ENCODE assay signal across 8 cellular contexts in the genomic region with DNA sequence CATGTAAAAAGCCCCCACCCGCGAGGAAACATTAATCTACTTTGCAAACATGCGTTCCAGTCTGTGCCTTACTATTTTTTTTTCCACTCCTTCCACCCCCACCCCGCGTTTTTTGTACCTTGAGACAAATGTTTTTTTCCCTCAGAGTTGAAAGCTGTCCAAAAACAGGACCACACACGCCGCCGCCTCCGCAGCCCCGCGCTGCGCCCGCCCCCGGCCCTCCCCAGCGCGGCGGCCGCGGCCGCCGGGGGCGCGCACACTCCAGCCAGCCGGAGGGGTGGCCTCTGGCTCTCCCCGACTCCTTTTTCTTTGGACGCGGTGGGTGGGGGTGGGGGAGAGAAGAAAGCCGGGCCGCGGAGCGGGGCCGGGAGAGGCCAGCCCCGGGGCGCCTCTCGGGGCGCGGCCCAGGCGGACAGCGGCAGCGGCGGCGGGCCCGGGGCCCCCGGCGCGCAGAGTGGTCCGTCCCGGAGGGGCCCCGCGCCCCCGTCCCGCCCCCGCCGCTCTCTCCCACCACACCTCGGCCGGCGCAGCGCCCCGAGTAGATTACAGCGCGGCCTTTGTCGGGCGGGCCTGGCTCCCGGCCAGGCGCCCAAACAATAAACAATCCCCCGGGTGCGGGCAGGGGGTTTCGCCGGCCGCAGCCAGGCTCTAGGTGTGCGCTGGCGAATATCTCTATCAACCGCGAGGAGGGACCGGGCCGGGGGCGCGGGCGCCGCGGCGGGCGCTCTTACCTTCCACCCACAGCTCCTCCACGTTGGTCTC. TPM values are rescaled to one million over a fixed set of nuclear protein-coding genes. Genes with fewer than 3 reads are reported as not detected.
DNase-seq lines count a peak whose midpoint lies in the region; ATAC-seq and TF ChIP-seq lines count a peak whose summit lies in the region.

No MANE protein-coding gene starts in this region.

- in situ Hi-C loops in GM23248 (cut with MboI): no loop called here

- no peaks in the 10 kb centered on the region for H4K20me1 ChIP-seq in GM23248 (ENCODE audit: insufficient read depth)
- peaks cover 59% of the 10 kb centered on the region for H4K20me1 ChIP-seq in neural progenitor cell (ENCODE audit: low read depth)

- peaks cover 16% of the 10 kb centered on the region for H3K4me1 Mint-ChIP-seq in Calu3 (ENCODE audit: low read depth, unreplicated experiment)
- peaks cover 23% of the 10 kb centered on the region for H3K4me1 Mint-ChIP-seq in activated T-helper 2 cell treated with anti-CD3 and anti-CD28 coated beads, Interferon-gamma antibody, Interleukin-2, Interleukin-4, amounts not matched to agents 10 μg/mL and 5 μg/mL and 100 μg/mL, durations not matched to agents 14 hours and 24 hours and 36 hours (ENCODE audit: low read depth)
- peaks cover 35% of the 10 kb centered on the region for H3K4me1 Mint-ChIP-seq in neural progenitor cell

- H3K27ac ChIP-seq in GM23248: peak overlapping the region; percentile 82
- peak overlapping the region; percentile 61 for H3K27ac ChIP-seq in foreskin keratinocyte
- peak overlapping the region; percentile 91 for H3K27ac ChIP-seq in neural progenitor cell

- H3K9me3 Mint-ChIP-seq in Calu3 (ENCODE audit: low read depth, unreplicated experiment) (no peaks in the 10 kb centered on the region), neural progenitor cell (no peaks in the 10 kb centered on the region)
- H3K9me3 Mint-ChIP-seq in activated T-helper 2 cell treated with anti-CD3 and anti-CD28 coated beads, Interferon-gamma antibody, Interleukin-2, Interleukin-4, amounts not matched to agents 10 μg/mL and 5 μg/mL and 100 μg/mL, durations not matched to agents 14 hours and 24 hours and 36 hours: no peaks in the 10 kb centered on the region

- no peaks in the 10 kb centered on the region for H3K27me3 Mint-ChIP-seq in Calu3 (ENCODE audit: unreplicated experiment)
- H3K27me3 Mint-ChIP-seq in activated T-helper 2 cell treated with anti-CD3 and anti-CD28 coated beads, Interferon-gamma antibody, Interleukin-2, Interleukin-4, amounts not matched to agents 10 μg/mL and 5 μg/mL and 100 μg/mL, durations not matched to agents 14 hours and 24 hours and 36 hours (ENCODE audit: low read depth): peaks cover 47% of the 10 kb centered on the region
- peaks cover 3% of the 10 kb centered on the region for H3K27me3 Mint-ChIP-seq in neural progenitor cell (ENCODE audit: insufficient read depth, low read depth)

- DNase-seq in Calu3: peak; percentile 43
- DNase-seq in GM23248: peak; percentile 67
- DNase-seq in NCI-H2171 treated with DMSO at 0.1 percent for 48 hours (lab: John Stamatoyannopoulos, UW): peak; percentile 83
- no peak for DNase-seq in activated T-helper 2 cell treated with anti-CD3 and anti-CD28 coated beads, Interferon-gamma antibody, Interleukin-2, Interleukin-4, amounts not matched to agents 10 μg/mL and 5 μg/mL and 100 μg/mL, durations not matched to agents 14 hours and 24 hours and 36 hours (ENCODE audit: low spot score)
- DNase-seq in foreskin keratinocyte: peak in 1 of 2 donors; percentile 33
- peak; percentile 93 for DNase-seq in neural progenitor cell (ENCODE audit: low spot score)
- no peak for DNase-seq in cortex of kidney (lab: John Stamatoyannopoulos, UW)

- intact Hi-C loops in Calu3 (cut with micrococcal nuclease; ENCODE audit: unreplicated experiment): no loop called here
- intact Hi-C loops in activated T-helper 2 cell treated with anti-CD3 and anti-CD28 coated beads, Interferon-gamma antibody, Interleukin-2, Interleukin-4, amounts not matched to agents 10 μg/mL and 5 μg/mL and 100 μg/mL, durations not matched to agents 14 hours and 24 hours and 36 hours (cut with micrococcal nuclease): loop anchor here (1.0 to 10.0 kb wide), 8 partner anchors 12 to 911 kb away; a partner anchor contains a TSS

- H3K4me2 ChIP-seq in GM23248 (ENCODE audit: unreplicated experiment) (peak overlapping the region; percentile 98), neural progenitor cell (peak overlapping the region; percentile 89)

- H3K36me3 Mint-ChIP-seq in Calu3 (ENCODE audit: insufficient read depth, unreplicated experiment): peaks cover 57% of the 10 kb centered on the region
- no peaks in the 10 kb centered on the region for H3K36me3 Mint-ChIP-seq in activated T-helper 2 cell treated with anti-CD3 and anti-CD28 coated beads, Interferon-gamma antibody, Interleukin-2, Interleukin-4, amounts not matched to agents 10 μg/mL and 5 μg/mL and 100 μg/mL, durations not matched to agents 14 hours and 24 hours and 36 hours (ENCODE audit: low read depth)
- H3K36me3 Mint-ChIP-seq in neural progenitor cell: peaks cover 18% of the 10 kb centered on the region

- H3K4me1 ChIP-seq in GM23248 (ENCODE audit: insufficient read depth): peaks cover 15% of the 10 kb centered on the region; the same call in 1 of the 2 replicates
- H3K4me1 ChIP-seq in foreskin keratinocyte: no peaks in the 10 kb centered on the region
- H3K4me1 ChIP-seq in neural progenitor cell: peaks cover 13% of the 10 kb centered on the region

- H3K9me3 ChIP-seq in GM23248 (ENCODE audit: low read depth) (no peaks in the 10 kb centered on the region), neural progenitor cell (ENCODE audit: low read depth) (no peaks in the 10 kb centered on the region)

- BruUV-seq in Calu3 (replicated peaks; lab: Mats Ljungman, UMichigan): no TSS peak

- ATAC-seq in foreskin keratinocyte (peak; percentile 7), GM21717 (IDR thresholded peaks at IDR 0.05; ENCODE audit: unreplicated experiment) (no peak)

- CTCF ChIA-PET in Calu3 (lab: Charles Lee): no interaction called here

- H3K9me2 ChIP-seq in GM23248 (ENCODE audit: insufficient read depth): no peaks in the 10 kb centered on the region

- peaks cover 9% of the 10 kb centered on the region for H3F3A ChIP-seq in GM23248 (ENCODE audit: insufficient read depth)
- peaks cover 47% of the 10 kb centered on the region for H3F3A ChIP-seq in neural progenitor cell (ENCODE audit: low read depth)

- H2AFZ ChIP-seq in GM23248: peak overlapping the region; percentile 94
- H2AFZ ChIP-seq in neural progenitor cell (replicated peaks): no peak overlapping the region

- H3K4me3 Mint-ChIP-seq in Calu3 (ENCODE audit: low read depth, unreplicated experiment) (peak overlapping the region; percentile 88), neural progenitor cell (peak overlapping the region; percentile 99)
- peak overlapping the region; percentile 76 for H3K4me3 Mint-ChIP-seq in activated T-helper 2 cell treated with anti-CD3 and anti-CD28 coated beads, Interferon-gamma antibody, Interleukin-2, Interleukin-4, amounts not matched to agents 10 μg/mL and 5 μg/mL and 100 μg/mL, durations not matched to agents 14 hours and 24 hours and 36 hours (ENCODE audit: low read depth)

- peak overlapping the region; percentile 93 for H3K4me3 ChIP-seq in GM23248
- H3K4me3 ChIP-seq in neural progenitor cell: peak overlapping the region; percentile 93

- H3K9ac ChIP-seq in GM23248 (peak overlapping the region; percentile 93), neural progenitor cell (peak overlapping the region; percentile 69)

- H3K79me2 ChIP-seq in GM23248 (ENCODE audit: insufficient read depth) (peaks cover 36% of the 10 kb centered on the region), neural progenitor cell (ENCODE audit: low read depth) (peaks cover 81% of the 10 kb centered on the region)

- H3K27me3 ChIP-seq in GM23248 (replicated peaks; ENCODE audit: insufficient read depth): no peaks in the 10 kb centered on the region
- H3K27me3 ChIP-seq in foreskin keratinocyte: no peaks in the 10 kb centered on the region
- H3K27me3 ChIP-seq in neural progenitor cell: no peaks in the 10 kb centered on the region

- no peak overlapping the region for H3K27ac Mint-ChIP-seq in Calu3 (ENCODE audit: unreplicated experiment)
- H3K27ac Mint-ChIP-seq in activated T-helper 2 cell treated with anti-CD3 and anti-CD28 coated beads, Interferon-gamma antibody, Interleukin-2, Interleukin-4, amounts not matched to agents 10 μg/mL and 5 μg/mL and 100 μg/mL, durations not matched to agents 14 hours and 24 hours and 36 hours: no peak overlapping the region
- H3K27ac Mint-ChIP-seq in neural progenitor cell: peak overlapping the region; percentile 89

- TF ChIP-seq CTCF in Calu3 (IDR thresholded peaks at IDR 0.05; ENCODE audit: unreplicated experiment) (no peak), foreskin keratinocyte (conservative IDR thresholded peaks at IDR 0.05) (no peak), neural progenitor cell (IDR thresholded peaks at IDR 0.05) (no peak)

- H3K36me3 ChIP-seq in GM23248 (ENCODE audit: low read depth) (no peaks in the 10 kb centered on the region), neural progenitor cell (no peaks in the 10 kb centered on the region)

- 1 to 2% methylated on average over 46 to 58 of the region's 84 CpGs for WGBS in GM23248 (ENCODE audit: low coverage in 1 of 2, low lambda C conversion rate in 2 of 2, missing lambda C conversion rate in 2 of 2), 2 experiments

RNA-seq across cellular contexts. Expression of a gene that starts 10.9 kb away (rescaled TPM):
- total RNA-seq in Calu3 (2022) (7.6 and 9.5 TPM in 2 replicates), foreskin keratinocyte (3.3 and 3.7 TPM in 2 replicates), neural progenitor cell (ENCODE audit: low replicate concordance) (23.0 and 24.5 TPM in 2 replicates)
- 1.4 and 3.8 TPM in 2 replicates for total RNA-seq in GM23248 (2014; rRNA removed; shearing (Covaris generic))
- polyA plus RNA-seq in GM23248 (2016; fragmentation: Nextera tagmentation; extraction: Ambion mirVana) (5.5 and 7.3 TPM in 2 replicates), foreskin keratinocyte (0.74 and 0.91 TPM in 2 replicates)
- total RNA-seq in activated T-helper 2 cell treated with anti-CD3 and anti-CD28 coated beads, Interferon-gamma antibody, Interleukin-2, Interleukin-4, amounts not matched to agents 10 μg/mL and 5 μg/mL and 100 μg/mL, durations not matched to agents 14 hours and 24 hours and 36 hours: 4.8 and 5.2 TPM in 2 replicates

Comparison
In these comparisons a context has a peak if more than half of its experiments do, and no peak if none do; other contexts are left out.
1. DNase-seq: peak in Calu3 (single experiment), GM23248 (single experiment), NCI-H2171 treated with DMSO at 0.1 percent for 48 hours (single experiment) and neural progenitor cell (single experiment); none in activated T-helper 2 cell treated with anti-CD3 and anti-CD28 coated beads, Interferon-gamma antibody, Interleukin-2, Interleukin-4, amounts not matched to agents 10 μg/mL and 5 μg/mL and 100 μg/mL, durations not matched to agents 14 hours and 24 hours and 36 hours (single experiment) and cortex of kidney (single experiment).
2. Peak in every context shown above with its lines, with median percentiles within 50 percentile points of each other: H3K4me3 Mint-ChIP-seq and H3K27ac ChIP-seq.